12 cellular contexts compared by ENCODE assay signal in genomic region chr6:27290065-27290849, GRCh38. TPM values are rescaled to one million over a fixed set of nuclear protein-coding genes. Genes with fewer than 3 reads are reported as not detected.
DNase-seq lines count a peak whose midpoint lies in the region; ATAC-seq and TF ChIP-seq lines count a peak whose summit lies in the region.
"Had no signal": no experiment of that assay in that cellular context is flagged by ENCODE, and none has a peak within 500 bp of the region (broad histone marks: within the 10 kb centered on the region; RNA-seq: fewer than 3 reads in every experiment).

No MANE protein-coding gene starts in this region.

- no peaks in the 10 kb centered on the region for H3K4me1 ChIP-seq in CD4-positive, alpha-beta memory T cell (ENCODE audit: insufficient read depth, low read length)
- H3K4me1 ChIP-seq: SJSA1, upper lobe of right lung had no signal

- H3K9me3 ChIP-seq in CD4-positive, alpha-beta memory T cell (ENCODE audit: control insufficient read depth in 1 of 2, low read length in 2 of 2): peaks cover 0 to 6% of the 10 kb centered on the region in 2 donors
- H3K9me3 ChIP-seq: mucosa of descending colon, upper lobe of right lung had no signal

- H3K27ac Mint-ChIP-seq in CD4-positive, alpha-beta memory T cell: peak overlapping the region in 4 of 7 donors; percentile 15 to 70 (median 62)

- POLR2A ChIA-PET in CD4-positive, alpha-beta memory T cell (lab: Charles Lee; ENCODE audit: partially characterized antibody): interaction anchor here (1.0 kb wide), 1 partner anchor 11 kb away, joined by 3 read pairs; no protein-coding TSS in a partner anchor

- H3K9me3 Mint-ChIP-seq in CD4-positive, alpha-beta memory T cell: peaks cover 4 to 74% (median 59%) of the 10 kb centered on the region in 8 donors

- DNase-seq in CD4-positive, alpha-beta memory T cell: no peak
- DNase-seq in HFF-Myc (ENCODE audit: extremely low read depth, low read depth) (peak; percentile 73), amniotic epithelial cell (ENCODE audit: low read depth) (peak; percentile 45), iPS-NIHi7 (ENCODE audit: extremely low spot score) (peak; percentile 50), GM03348 (ENCODE audit: low spot score) (no peak)
- DNase-seq: mucosa of descending colon, NCI-H1105, upper lobe of right lung had no signal

- peaks cover 6 to 8% of the 10 kb centered on the region in 2 donors for H3K36me3 Mint-ChIP-seq in CD4-positive, alpha-beta memory T cell

- CTCF ChIA-PET in CD4-positive, alpha-beta memory T cell (lab: Charles Lee; ENCODE audit: partially characterized antibody): no interaction called here

- ATAC-seq in HG02759 (IDR thresholded peaks at IDR 0.05; ENCODE audit: unreplicated experiment): no peak
- no peak for ATAC-seq in HG03565 (IDR thresholded peaks at IDR 0.05; ENCODE audit: unreplicated experiment)
- no peak for ATAC-seq in GM21723 (IDR thresholded peaks at IDR 0.05; ENCODE audit: unreplicated experiment)
- ATAC-seq: mucosa of descending colon, upper lobe of right lung had no signal

- H3K4me1 Mint-ChIP-seq in CD4-positive, alpha-beta memory T cell: peaks cover 0 to 11% (median 1%) of the 10 kb centered on the region in 4 donors

- H3K27me3 ChIP-seq in CD4-positive, alpha-beta memory T cell (ENCODE audit: insufficient read depth, low read length): peaks cover 70% of the 10 kb centered on the region
- H3K27me3 ChIP-seq: SJSA1 had no signal

- intact Hi-C loops in CD4-positive, alpha-beta memory T cell (cut with micrococcal nuclease): no loop called here

- no peak overlapping the region for H3K27ac ChIP-seq in CD4-positive, alpha-beta memory T cell (ENCODE audit: low read depth, low read length)
- H3K27ac ChIP-seq: SJSA1, upper lobe of right lung had no signal

- H3K4me3 Mint-ChIP-seq in CD4-positive, alpha-beta memory T cell: peak overlapping the region in 3 of 8 donors; percentile 17 to 66 (median 45)

- no peak for TF ChIP-seq CTCF in HFF-Myc (IDR thresholded peaks at IDR 0.05; ENCODE audit: low read depth, low read length, missing control alignments)

- H3K27me3 Mint-ChIP-seq in CD4-positive, alpha-beta memory T cell: peaks cover 78 to 81% of the 10 kb centered on the region in 2 donors

- no peak overlapping the region for H3K4me3 ChIP-seq in CD4-positive, alpha-beta memory T cell (ENCODE audit: low read length in 2 of 2)
- peak overlapping the region; percentile 27 for H3K4me3 ChIP-seq in HFF-Myc (replicated peaks; ENCODE audit: low read depth, low read length)
- H3K4me3 ChIP-seq: mucosa of descending colon, SJSA1, upper lobe of right lung had no signal

- no peaks in the 10 kb centered on the region for H3K36me3 ChIP-seq in CD4-positive, alpha-beta memory T cell (ENCODE audit: insufficient read depth, low read length)
- H3K36me3 ChIP-seq: SJSA1, upper lobe of right lung had no signal

RNA-seq across cellular contexts. Expression of gene POM121L2, which starts 21.8 kb away (rescaled TPM):
- not detected for total RNA-seq in CD4-positive, alpha-beta memory T cell
- not detected for polyA plus RNA-seq in CD4-positive, alpha-beta memory T cell
- total RNA-seq: SJSA1, upper lobe of right lung had no signal

RNA-seq across cellular contexts. Expression of gene PRSS16, which starts 42.8 kb away (rescaled TPM):
- 1 to 10 TPM; 1.9 to 2.5 TPM for total RNA-seq in CD4-positive, alpha-beta memory T cell
- polyA plus RNA-seq in CD4-positive, alpha-beta memory T cell: 1 to 10 TPM; 1.5 to 3.3 TPM
- total RNA-seq: SJSA1 had no signal

Comparison
In these comparisons a context has a peak if more than half of its experiments do, and no peak if none do; other contexts are left out.
1. DNase-seq: peak in HFF-Myc (single experiment), amniotic epithelial cell (single experiment) and iPS-NIHi7 (single experiment); none in CD4-positive, alpha-beta memory T cell (0 of 5) and GM03348 (single experiment).